ENCODE assay signal across 8 cellular contexts in the genomic region with DNA sequence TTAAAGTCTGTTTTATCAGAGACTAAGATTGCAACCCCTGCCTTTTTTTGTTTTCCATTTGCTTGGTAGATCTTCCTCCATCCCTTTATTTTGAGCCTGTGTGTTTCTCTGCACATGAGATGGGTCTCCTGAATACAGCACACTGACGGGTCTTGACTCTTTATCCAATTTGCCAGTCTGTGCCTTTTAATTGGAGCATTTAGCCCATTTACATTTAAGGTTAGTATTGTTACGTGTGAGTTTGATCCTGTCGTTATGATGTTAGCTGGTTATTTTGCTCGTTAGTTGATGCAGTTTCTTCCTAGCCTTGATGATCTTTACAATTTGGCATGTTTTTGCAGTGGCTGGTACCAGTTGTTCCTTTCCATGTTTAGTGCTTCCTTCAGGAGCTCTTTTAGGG.
DNase-seq lines count a peak whose midpoint lies in the region; ATAC-seq, FAIRE-seq and TF ChIP-seq lines count a peak whose summit lies in the region.
"Not testable (repeated sequence)": the region's sequence is repeated elsewhere in the genome, so short reads cannot be mapped to it uniquely, and the experiment has no call there.

No MANE protein-coding gene starts in this region.

- H3K4me3 ChIP-seq in CD4-positive, CD25-positive, alpha-beta regulatory T cell (ENCODE audit: low read depth, low read length); GM12878: not testable (repeated sequence)

- WGBS in GM12878 (ENCODE audit: insufficient coverage, insufficient replicate concordance, low lambda C conversion rate, missing lambda C conversion rate), result 96% methylated on average over 4 of the region's 4 CpGs

- H3K27me3 ChIP-seq in CD4-positive, CD25-positive, alpha-beta regulatory T cell (ENCODE audit: control insufficient read depth, insufficient read depth, low read length); GM12878 (replicated peaks in 1 of 2; ENCODE audit: control insufficient read depth in 2 of 2, insufficient read depth in 2 of 2, low read length in 1 of 2): not testable (repeated sequence)

- H3K27me3 Mint-ChIP-seq in CD4-positive, CD25-positive, alpha-beta regulatory T cell; IgD-negative memory B cell; activated CD4-positive, alpha-beta memory T cell treated with anti-CD3 and anti-CD28 coated beads for 36 hours; activated T-cell treated with anti-CD3 and anti-CD28 coated beads, Interleukin-2, amount 50 U/mL, for 24 hours; activated naive CD4-positive, alpha-beta T cell treated with anti-CD3 and anti-CD28 coated beads, Interleukin-2, amount 10 ng/mL, durations not matched to agents 7 days and 5 days; memory B cell: not testable (repeated sequence)

- TF ChIP-seq POLR2A in GM12878 (IDR thresholded peaks at IDR 0.05; ENCODE audit: low read depth, low read length), result not testable (repeated sequence)

- peaks cover 46% of the 10 kb centered on the region for H3K79me2 ChIP-seq in GM12878 (ENCODE audit: control insufficient read depth, insufficient read depth, low read length)

- ATAC-seq in CD4-positive, CD25-positive, alpha-beta regulatory T cell (ENCODE audit: low read depth in 2 of 2); GM12878; memory B cell (ENCODE audit: low read depth); stimulated activated effector memory CD8-positive, alpha-beta T cell treated with anti-CD3 and anti-CD28 coated beads, Interleukin-12 subunit alpha, Interleukin-12 subunit beta, amount 100 ng/mL, for 72 hours: not testable (repeated sequence)

- RAD21 ChIA-PET in GM12878 (lab: Charles Lee; ENCODE audit: unreplicated experiment), result not testable (repeated sequence)

- not testable (repeated sequence) for H3K9me3 Mint-ChIP-seq in CD4-positive, CD25-positive, alpha-beta regulatory T cell; IgD-negative memory B cell; memory B cell; stimulated activated effector memory CD8-positive, alpha-beta T cell treated with anti-CD3 and anti-CD28 coated beads, Interleukin-12 subunit alpha, Interleukin-12 subunit beta, amount 100 ng/mL, for 72 hours
- peaks cover 15% of the 10 kb centered on the region for H3K9me3 Mint-ChIP-seq in activated CD4-positive, alpha-beta memory T cell treated with anti-CD3 and anti-CD28 coated beads for 36 hours
- peaks cover 22% of the 10 kb centered on the region for H3K9me3 Mint-ChIP-seq in activated T-cell treated with anti-CD3 and anti-CD28 coated beads, Interleukin-2, amount 50 U/mL, for 24 hours
- peaks cover 26% of the 10 kb centered on the region for H3K9me3 Mint-ChIP-seq in activated naive CD4-positive, alpha-beta T cell treated with anti-CD3 and anti-CD28 coated beads, Interleukin-2, amount 10 ng/mL, durations not matched to agents 7 days and 5 days

- not testable (repeated sequence) for H3K27ac ChIP-seq in CD4-positive, CD25-positive, alpha-beta regulatory T cell (ENCODE audit: insufficient read depth, low read length, poor library complexity, severe bottlenecking); GM12878 (ENCODE audit: control insufficient read depth, insufficient read depth)

- not testable (repeated sequence) for H2AFZ ChIP-seq in GM12878 (ENCODE audit: control insufficient read depth, low read depth, low read length)

- H3K4me2 ChIP-seq in GM12878 (ENCODE audit: control insufficient read depth, insufficient read depth), result not testable (repeated sequence)

- CTCF ChIA-PET in activated CD4-positive, alpha-beta memory T cell treated with anti-CD3 and anti-CD28 coated beads for 36 hours (lab: Charles Lee); activated naive CD4-positive, alpha-beta T cell treated with anti-CD3 and anti-CD28 coated beads, Interleukin-2, amount 10 ng/mL, durations not matched to agents 7 days and 5 days (lab: Charles Lee); GM12878 (lab: Yijun Ruan, JAX): not testable (repeated sequence)

- peaks cover 38 to 87% (median 58%) of the 10 kb centered on the region in 4 donors for H3K4me1 Mint-ChIP-seq in CD4-positive, CD25-positive, alpha-beta regulatory T cell
- H3K4me1 Mint-ChIP-seq in IgD-negative memory B cell (peaks cover 35 to 46% (median 37%) of the 10 kb centered on the region in 3 donors), memory B cell (peaks cover 35% of the 10 kb centered on the region)
- H3K4me1 Mint-ChIP-seq in activated CD4-positive, alpha-beta memory T cell treated with anti-CD3 and anti-CD28 coated beads for 36 hours (ENCODE audit: low read depth), result peaks cover 75% of the 10 kb centered on the region
- peaks cover 80% of the 10 kb centered on the region for H3K4me1 Mint-ChIP-seq in activated T-cell treated with anti-CD3 and anti-CD28 coated beads, Interleukin-2, amount 50 U/mL, for 24 hours (ENCODE audit: low read depth)
- H3K4me1 Mint-ChIP-seq in activated naive CD4-positive, alpha-beta T cell treated with anti-CD3 and anti-CD28 coated beads, Interleukin-2, amount 10 ng/mL, durations not matched to agents 7 days and 5 days, result peaks cover 62% of the 10 kb centered on the region
- peaks cover 66% of the 10 kb centered on the region for H3K4me1 Mint-ChIP-seq in stimulated activated effector memory CD8-positive, alpha-beta T cell treated with anti-CD3 and anti-CD28 coated beads, Interleukin-12 subunit alpha, Interleukin-12 subunit beta, amount 100 ng/mL, for 72 hours

- not testable (repeated sequence) for DNase-seq in CD4-positive, CD25-positive, alpha-beta regulatory T cell; activated CD4-positive, alpha-beta memory T cell treated with anti-CD3 and anti-CD28 coated beads for 36 hours; activated T-cell treated with anti-CD3 and anti-CD28 coated beads, Interleukin-2, amount 50 U/mL, for 24 hours; activated naive CD4-positive, alpha-beta T cell treated with anti-CD3 and anti-CD28 coated beads, Interleukin-2, amount 10 ng/mL, durations not matched to agents 7 days and 5 days; GM12878 (ENCODE audit: low read depth, low spot score); memory B cell (ENCODE audit: low spot score in 2 of 2); stimulated activated effector memory CD8-positive, alpha-beta T cell treated with anti-CD3 and anti-CD28 coated beads, Interleukin-12 subunit alpha, Interleukin-12 subunit beta, amount 100 ng/mL, for 72 hours (ENCODE audit: low spot score in 2 of 2)

- POLR2A ChIA-PET in activated CD4-positive, alpha-beta memory T cell treated with anti-CD3 and anti-CD28 coated beads for 36 hours (lab: Charles Lee); GM12878 (lab: Charles Lee): not testable (repeated sequence)

- not testable (repeated sequence) for H3K9me3 ChIP-seq in CD4-positive, CD25-positive, alpha-beta regulatory T cell (ENCODE audit: control insufficient read depth in 2 of 2, low read length in 2 of 2)
- H3K9me3 ChIP-seq in GM12878 (replicated peaks; ENCODE audit: control insufficient read depth, insufficient read depth, low read length), result peaks cover 19% of the 10 kb centered on the region

- peak overlapping the region in 3 of 4 donors; percentile 56 to 80 (median 77) for H3K4me3 Mint-ChIP-seq in CD4-positive, CD25-positive, alpha-beta regulatory T cell
- peak overlapping the region in 2 of 4 donors; percentile 16 to 21 for H3K4me3 Mint-ChIP-seq in IgD-negative memory B cell
- H3K4me3 Mint-ChIP-seq in activated CD4-positive, alpha-beta memory T cell treated with anti-CD3 and anti-CD28 coated beads for 36 hours; activated T-cell treated with anti-CD3 and anti-CD28 coated beads, Interleukin-2, amount 50 U/mL, for 24 hours; activated naive CD4-positive, alpha-beta T cell treated with anti-CD3 and anti-CD28 coated beads, Interleukin-2, amount 10 ng/mL, durations not matched to agents 7 days and 5 days; memory B cell: not testable (repeated sequence)
- peak overlapping the region; percentile 72 for H3K4me3 Mint-ChIP-seq in stimulated activated effector memory CD8-positive, alpha-beta T cell treated with anti-CD3 and anti-CD28 coated beads, Interleukin-12 subunit alpha, Interleukin-12 subunit beta, amount 100 ng/mL, for 72 hours

- H3K27ac Mint-ChIP-seq in CD4-positive, CD25-positive, alpha-beta regulatory T cell, result peak overlapping the region in 2 of 3 donors; percentile 55 to 79
- H3K27ac Mint-ChIP-seq in IgD-negative memory B cell, result peak overlapping the region; percentile 39 to 60 (median 53)
- H3K27ac Mint-ChIP-seq in activated CD4-positive, alpha-beta memory T cell treated with anti-CD3 and anti-CD28 coated beads for 36 hours, result peak overlapping the region; percentile 74
- H3K27ac Mint-ChIP-seq in activated T-cell treated with anti-CD3 and anti-CD28 coated beads, Interleukin-2, amount 50 U/mL, for 24 hours, result peak overlapping the region; percentile 79
- H3K27ac Mint-ChIP-seq in activated naive CD4-positive, alpha-beta T cell treated with anti-CD3 and anti-CD28 coated beads, Interleukin-2, amount 10 ng/mL, durations not matched to agents 7 days and 5 days, result peak overlapping the region; percentile 6
- peak overlapping the region; percentile 56 for H3K27ac Mint-ChIP-seq in memory B cell
- peak overlapping the region; percentile 87 for H3K27ac Mint-ChIP-seq in stimulated activated effector memory CD8-positive, alpha-beta T cell treated with anti-CD3 and anti-CD28 coated beads, Interleukin-12 subunit alpha, Interleukin-12 subunit beta, amount 100 ng/mL, for 72 hours

- peaks cover 14% of the 10 kb centered on the region for H3K4me1 ChIP-seq in CD4-positive, CD25-positive, alpha-beta regulatory T cell (ENCODE audit: control insufficient read depth, insufficient read depth, low read length, poor library complexity, severe bottlenecking)
- H3K4me1 ChIP-seq in GM12878 (ENCODE audit: control insufficient read depth, insufficient read depth, low read length), result not testable (repeated sequence)

- not testable (repeated sequence) for TF ChIP-seq EP300 in GM12878 (IDR thresholded peaks at IDR 0.05; ENCODE audit: borderline replicate concordance in 1 of 2, control insufficient read depth in 1 of 2, low read depth in 2 of 2, low read length in 2 of 2)

- peaks cover 36% of the 10 kb centered on the region for H3K36me3 Mint-ChIP-seq in CD4-positive, CD25-positive, alpha-beta regulatory T cell
- H3K36me3 Mint-ChIP-seq in IgD-negative memory B cell, result peaks cover 21% of the 10 kb centered on the region
- peaks cover 45% of the 10 kb centered on the region for H3K36me3 Mint-ChIP-seq in activated CD4-positive, alpha-beta memory T cell treated with anti-CD3 and anti-CD28 coated beads for 36 hours
- peaks cover 90% of the 10 kb centered on the region for H3K36me3 Mint-ChIP-seq in activated T-cell treated with anti-CD3 and anti-CD28 coated beads, Interleukin-2, amount 50 U/mL, for 24 hours (ENCODE audit: low read depth)
- peaks cover 71% of the 10 kb centered on the region for H3K36me3 Mint-ChIP-seq in activated naive CD4-positive, alpha-beta T cell treated with anti-CD3 and anti-CD28 coated beads, Interleukin-2, amount 10 ng/mL, durations not matched to agents 7 days and 5 days
- H3K36me3 Mint-ChIP-seq in memory B cell, result peaks cover 37% of the 10 kb centered on the region
- H3K36me3 Mint-ChIP-seq in stimulated activated effector memory CD8-positive, alpha-beta T cell treated with anti-CD3 and anti-CD28 coated beads, Interleukin-12 subunit alpha, Interleukin-12 subunit beta, amount 100 ng/mL, for 72 hours, result peaks cover 57% of the 10 kb centered on the region

- intact Hi-C loops in activated CD4-positive, alpha-beta memory T cell treated with anti-CD3 and anti-CD28 coated beads for 36 hours (cut with micrococcal nuclease), result loop anchor here (2.0 kb wide), 1 partner anchor 43 kb away; no protein-coding TSS in a partner anchor
- intact Hi-C loops in GM12878 (cut with micrococcal nuclease; ENCODE audit: unreplicated experiment), result not testable (repeated sequence)

- not testable (repeated sequence) for H4K20me1 ChIP-seq in GM12878 (ENCODE audit: control insufficient read depth, insufficient read depth)

- SMC1A ChIA-PET in GM12878 (lab: Charles Lee; ENCODE audit: uncharacterized antibody, unreplicated experiment), result not testable (repeated sequence)

- in situ Hi-C loops in GM12878 (cut with MboI), result not testable (repeated sequence)

- H3K9ac ChIP-seq in GM12878 (ENCODE audit: control insufficient read depth, insufficient read depth, low read length), result not testable (repeated sequence)

- not testable (repeated sequence) for TF ChIP-seq RAD21 in GM12878 (IDR thresholded peaks at IDR 0.05; ENCODE audit: insufficient read depth, low read depth, low read length)

- H3K36me3 ChIP-seq in CD4-positive, CD25-positive, alpha-beta regulatory T cell (ENCODE audit: control insufficient read depth, insufficient read depth, low read length), result not testable (repeated sequence)
- H3K36me3 ChIP-seq in GM12878 (ENCODE audit: control insufficient read depth in 2 of 2, insufficient read depth in 2 of 2, low read length in 1 of 2), result peaks cover 1 to 25% of the 10 kb centered on the region in 2 experiments

- TF ChIP-seq CTCF in GM12878 (IDR thresholded peaks at IDR 0.05 in 2 of 3, conservative IDR thresholded peaks at IDR 0.05 in 1 of 3; ENCODE audit: control insufficient read depth in 2 of 3, extremely low read depth in 1 of 3, insufficient read depth in 1 of 3, low read depth in 3 of 3, low read length in 3 of 3), result not testable (repeated sequence)

- TSS peak; percentile 5 for BruUV-seq in GM12878 (replicated peaks; lab: Mats Ljungman, UMichigan)

- FAIRE-seq in GM12878 (lab: Jason Lieb, UNC), result not testable (repeated sequence)

Comparison
In these comparisons a context has a peak if more than half of its experiments do, and no peak if none do; other contexts are left out.
1. H3K27ac Mint-ChIP-seq: peak in every context shown above with its lines; median percentile 87 in stimulated activated effector memory CD8-positive, alpha-beta T cell treated with anti-CD3 and anti-CD28 coated beads, Interleukin-12 subunit alpha, Interleukin-12 subunit beta, amount 100 ng/mL, for 72 hours; 79 in activated T-cell treated with anti-CD3 and anti-CD28 coated beads, Interleukin-2, amount 50 U/mL, for 24 hours; 74 in activated CD4-positive, alpha-beta memory T cell treated with anti-CD3 and anti-CD28 coated beads for 36 hours; 67 in CD4-positive, CD25-positive, alpha-beta regulatory T cell; 56 in memory B cell; 53 in IgD-negative memory B cell; 6 in activated naive CD4-positive, alpha-beta T cell treated with anti-CD3 and anti-CD28 coated beads, Interleukin-2, amount 10 ng/mL, durations not matched to agents 7 days and 5 days.